ENCODE assay signal across 15 cellular contexts in the genomic region with DNA sequence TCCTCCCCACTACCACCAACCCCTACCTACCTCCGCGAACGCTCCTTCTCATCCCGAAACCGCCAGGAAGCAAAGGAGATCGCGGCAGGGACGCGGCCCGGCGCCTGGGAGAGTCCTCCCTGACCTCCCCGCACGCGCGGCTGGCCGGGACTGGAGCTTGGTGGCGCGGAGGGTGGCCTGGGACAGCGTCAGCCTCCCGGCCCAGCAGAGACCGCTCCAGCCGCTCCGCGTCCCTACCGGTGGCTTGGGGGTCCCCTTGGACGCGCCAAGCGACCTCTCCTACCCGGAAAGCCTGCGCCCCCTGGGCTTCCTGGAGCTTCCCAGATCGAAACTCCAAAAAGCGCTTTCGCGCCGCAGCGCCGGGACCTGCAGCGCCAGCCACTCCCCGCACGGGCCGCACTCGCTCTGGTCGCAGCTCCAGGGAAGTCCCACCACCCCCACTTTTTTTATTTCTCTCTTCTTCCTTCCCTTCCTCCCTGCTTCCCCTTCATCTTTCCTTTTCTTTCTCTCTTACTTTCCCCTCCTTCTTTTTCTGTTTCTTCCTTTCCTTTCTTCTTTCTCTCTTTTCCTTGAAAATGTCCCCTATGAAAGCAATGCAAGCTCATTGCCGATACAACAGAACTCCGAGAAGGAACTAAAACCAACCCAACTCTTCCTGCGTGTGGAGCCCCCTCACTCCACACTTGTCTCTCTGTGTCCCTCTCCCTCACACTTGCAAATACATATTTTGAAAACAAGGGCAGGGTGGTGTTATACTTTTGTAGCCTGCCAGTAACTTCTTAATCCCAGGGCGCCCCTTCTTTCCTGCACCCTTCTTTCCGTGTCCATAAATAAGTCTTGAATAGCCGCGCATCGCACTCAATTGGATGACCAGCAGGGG. TPM values are rescaled to one million over a fixed set of nuclear protein-coding genes. Genes with fewer than 3 reads are reported as not detected.
A peak's percentile ranks its signal among the peaks of the same experiment; 100 is the strongest.
DNase-seq lines count a peak whose midpoint lies in the region; ATAC-seq and TF ChIP-seq lines count a peak whose summit lies in the region.
"Had no signal": no experiment of that assay in that cellular context is flagged by ENCODE, and none has a peak within 500 bp of the region (broad histone marks: within the 10 kb centered on the region; RNA-seq: fewer than 3 reads in every experiment).

No MANE protein-coding gene starts in this region.

- POLR2A ChIA-PET in PC-3 (lab: Charles Lee; ENCODE audit: unreplicated experiment): no interaction called here

- 0 out of 2 replicates have a peak, but pooled peaks have one; percentile 39 for TF ChIP-seq CTCF in PC-3 (conservative IDR thresholded peaks at IDR 0.05; ENCODE audit: low read depth, low read length)

- H3K9me2 ChIP-seq in PC-3 (replicated peaks; ENCODE audit: low read length): no peaks in the 10 kb centered on the region

- 0 out of 2 replicates have a peak, but pooled peaks cover 1% of the 10 kb centered on the region for H3K79me2 ChIP-seq in PC-3 (ENCODE audit: low read length)

- H3K4me1 ChIP-seq in PC-3 (ENCODE audit: insufficient read depth, low read length): no peaks in the 10 kb centered on the region
- H3K4me1 ChIP-seq in neuron (ENCODE audit: insufficient read depth, low read length): peaks cover 19% of the 10 kb centered on the region
- H3K4me1 ChIP-seq: pancreas had no signal

- no TSS peak for BruUV-seq in PC-3 (replicated peaks; lab: Mats Ljungman, UMichigan)

- H2AFZ ChIP-seq in PC-3 (ENCODE audit: low read length) (0 out of 2 replicates have a peak overlapping the region, but pooled peaks have one; percentile 45), neuron (ENCODE audit: low read depth, low read length) (no peak overlapping the region)

- H3K4me3 ChIP-seq in PC-3 (ENCODE audit: low read length) (peak overlapping the region; percentile 55), neuron (ENCODE audit: low read length) (peak overlapping the region; percentile 36)

- no peak overlapping the region for H3K27ac ChIP-seq in PC-3 (ENCODE audit: low read length)
- H3K27ac ChIP-seq: pancreas had no signal

- H3K9me3 ChIP-seq in PC-3 (ENCODE audit: low read length) (no peaks in the 10 kb centered on the region), neuron (ENCODE audit: low read length) (peaks cover 9% of the 10 kb centered on the region)
- H3K9me3 ChIP-seq: pancreas had no signal

- no peaks in the 10 kb centered on the region for H4K20me1 ChIP-seq in PC-3 (ENCODE audit: low read length)

- CTCF ChIA-PET in PC-3 (lab: Charles Lee): interaction anchor here (0.6 kb wide), 1 partner anchor 1032 kb away, joined by 7 read pairs; no protein-coding TSS in a partner anchor

- no peaks in the 10 kb centered on the region for H3F3A ChIP-seq in PC-3 (ENCODE audit: low read length, unreplicated experiment)

- H3K27me3 ChIP-seq in PC-3 (ENCODE audit: low read length) (peaks cover 46% of the 10 kb centered on the region), neuron (ENCODE audit: insufficient read depth, low read length) (peaks cover 70% of the 10 kb centered on the region)

- H3K4me2 ChIP-seq in PC-3 (ENCODE audit: low read length): peak overlapping the region; percentile 75

- ATAC-seq in PC-3: no peak
- ATAC-seq in left ventricle myocardium superior: peak; percentile 21
- ATAC-seq: activated CD4-positive, CD25-positive, alpha-beta regulatory T cell treated with anti-CD3 and anti-CD28 coated beads, Interleukin-2, amount 50 U/mL, for 24 hours; activated T-helper 17 cell treated with anti-CD3 and anti-CD28 coated beads, Interleukin-2, amount 50 U/mL, for 72 hours; pancreas; stimulated activated naive CD8-positive, alpha-beta T cell treated with anti-CD3 and anti-CD28 coated beads, Interleukin-15, Interleukin-2, amounts not matched to agents 100 U/mL and 50 U/mL, for 24 hours had no signal

- H3K36me3 ChIP-seq in PC-3 (ENCODE audit: low read depth, low read length): no peaks in the 10 kb centered on the region
- H3K36me3 ChIP-seq in neuron (ENCODE audit: insufficient read depth, low read length): no peaks in the 10 kb centered on the region
- H3K36me3 ChIP-seq: pancreas had no signal

- DNase-seq in ELF-1 (ENCODE audit: low read depth, low spot score): peak; percentile 55
- no peak for DNase-seq in PC-3
- no peak for DNase-seq in left ventricle myocardium superior
- DNase-seq in effector CD8-positive, alpha-beta T cell (lab: John Stamatoyannopoulos, UW): no peak
- no peak for DNase-seq in DMS153 (lab: John Stamatoyannopoulos, UW)
- DNase-seq in GOT3 (lab: John Stamatoyannopoulos, UW): no peak
- DNase-seq in GF-D8 (lab: John Stamatoyannopoulos, UW): no peak
- DNase-seq: CD4-positive, CD25-positive, alpha-beta regulatory T cell; NCI-H526 treated with DMSO at 0.1 percent for 48 hours; stimulated activated naive CD8-positive, alpha-beta T cell treated with anti-CD3 and anti-CD28 coated beads, Interleukin-15, Interleukin-2, amounts not matched to agents 100 U/mL and 50 U/mL, for 24 hours had no signal

- no peak overlapping the region for H3K9ac ChIP-seq in PC-3 (ENCODE audit: low read length)

- intact Hi-C loops in PC-3 (cut with micrococcal nuclease) (no loop called here), left ventricle myocardium superior (cut with micrococcal nuclease) (no loop called here)

RNA-seq across cellular contexts. Expression of a gene that starts 3.8 kb away (rescaled TPM):
- total RNA-seq in PC-3 (2014; rRNA removed) (4.9 and 5.8 TPM in 2 replicates), left ventricle myocardium superior (0.15 TPM)
- total RNA-seq: activated T-helper 17 cell treated with anti-CD3 and anti-CD28 coated beads, Interleukin-2, amount 50 U/mL, for 72 hours; CD4-positive, CD25-positive, alpha-beta regulatory T cell; HT1080 had no signal
